9 cellular contexts compared by ENCODE assay signal in genomic region chr1:161200992-161201827, GRCh38. TPM values are rescaled to one million over a fixed set of nuclear protein-coding genes. Genes with fewer than 3 reads are reported as not detected.
A peak's percentile ranks its signal among the peaks of the same experiment; 100 is the strongest.
DNase-seq lines count a peak whose midpoint lies in the region; ATAC-seq lines count a peak whose summit lies in the region.
"Had no signal": no experiment of that assay in that cellular context is flagged by ENCODE, and none has a peak within 500 bp of the region (broad histone marks: within the 10 kb centered on the region; RNA-seq: fewer than 3 reads in every experiment).

No MANE protein-coding gene starts in this region.

- H3K4me3 ChIP-seq in duodenal mucosa (ENCODE audit: low read depth in 1 of 2, low read length in 2 of 2) = peak overlapping the region; percentile 93 to 97
- peak overlapping the region; percentile 34 for H3K4me3 ChIP-seq in urinary bladder (ENCODE audit: low read depth, low read length)

- H3K27me3 ChIP-seq in duodenal mucosa (ENCODE audit: control insufficient read depth in 1 of 2, insufficient read depth in 2 of 2, low read length in 2 of 2) = no peaks in the 10 kb centered on the region

- peak; percentile 88 for DNase-seq in EL
- DNase-seq in NCI-H69 (lab: John Stamatoyannopoulos, UW) = peak; percentile 44
- peak; percentile 57 for DNase-seq in midbrain (lab: John Stamatoyannopoulos, UW)
- no peak for DNase-seq in NCI-H1048 (lab: John Stamatoyannopoulos, UW)

- peaks cover 59 to 65% of the 10 kb centered on the region in 2 donors for H3K4me1 ChIP-seq in duodenal mucosa (ENCODE audit: control insufficient read depth in 1 of 2, insufficient read depth in 2 of 2, low read length in 2 of 2)
- H3K4me1 ChIP-seq in urinary bladder (ENCODE audit: insufficient read depth) = peaks cover 2% of the 10 kb centered on the region

- no peak for ATAC-seq in GM19324 (IDR thresholded peaks at IDR 0.05; ENCODE audit: low FRiP score, unreplicated experiment)
- no peak for ATAC-seq in GM18907 (IDR thresholded peaks at IDR 0.05; ENCODE audit: unreplicated experiment)

- H3K9ac ChIP-seq in duodenal mucosa (ENCODE audit: low read depth in 1 of 2, low read length in 2 of 2) = peak overlapping the region; percentile 81 to 97

- no peaks in the 10 kb centered on the region for H3K9me3 ChIP-seq in duodenal mucosa (ENCODE audit: control insufficient read depth in 1 of 2, low read length in 2 of 2)

- H3K36me3 ChIP-seq in duodenal mucosa (ENCODE audit: control insufficient read depth in 1 of 2, insufficient read depth in 2 of 2, low read length in 2 of 2) = peaks cover 13 to 17% of the 10 kb centered on the region in 2 donors
- no peaks in the 10 kb centered on the region for H3K36me3 ChIP-seq in urinary bladder (ENCODE audit: insufficient read depth)

- WGBS in urinary bladder = 18% methylated on average over 13 of the region's 13 CpGs

- H3K27ac ChIP-seq in duodenal mucosa (ENCODE audit: low read depth, low read length) (peak overlapping the region; percentile 97), urinary bladder (ENCODE audit: low read depth) (peak overlapping the region; percentile 90)

RNA-seq across cellular contexts. Expression of gene NDUFS2, which starts 1.0 kb away (rescaled TPM):
- total RNA-seq in urinary bladder = 71.9 TPM
- polyA plus RNA-seq in urinary bladder = 100 TPM

RNA-seq across cellular contexts. Expression of gene ADAMTS4, which starts 2.4 kb away (rescaled TPM):
- 4.4 TPM for total RNA-seq in urinary bladder
- 19.6 TPM for polyA plus RNA-seq in urinary bladder

RNA-seq across cellular contexts. Expression of gene FCER1G, which starts 13.9 kb away (rescaled TPM):
- total RNA-seq in urinary bladder = 15.9 TPM
- polyA plus RNA-seq in urinary bladder = 161 TPM

RNA-seq across cellular contexts. Expression of gene APOA2, which starts 22.2 kb away (rescaled TPM):
- total RNA-seq in urinary bladder = not detected
- 5.4 TPM for polyA plus RNA-seq in urinary bladder
- total RNA-seq: activated CD8-positive, alpha-beta memory T cell treated with anti-CD3 and anti-CD28 coated beads for 36 hours had no signal

RNA-seq across cellular contexts. Expression of gene B4GALT3, which starts 23.9 kb away (rescaled TPM):
- 15.3 TPM for total RNA-seq in urinary bladder
- polyA plus RNA-seq in urinary bladder = 21.5 TPM
